1 cellular context compared by ENCODE assay signal in the genomic region with DNA sequence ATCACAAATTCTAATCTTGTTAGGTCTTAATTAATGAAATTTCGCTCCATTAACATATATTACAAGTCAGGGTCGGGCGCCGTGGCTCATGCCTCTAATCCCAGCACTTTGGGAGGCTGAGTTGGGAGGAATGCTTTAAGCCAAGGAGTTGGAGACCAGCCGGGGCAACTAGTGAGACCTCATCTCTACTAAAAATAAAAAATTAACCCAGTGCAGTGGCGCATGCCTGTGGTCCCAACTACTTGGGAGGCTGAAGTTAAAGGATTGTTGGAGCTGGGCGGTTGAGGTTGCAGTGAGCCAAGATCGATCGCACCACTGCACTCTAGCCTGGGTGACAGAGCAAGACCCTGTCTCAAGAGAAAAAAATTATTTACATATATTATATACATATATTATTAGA.
TF ChIP-seq lines count a peak whose summit lies in the region.

No MANE protein-coding gene starts in this region.

TF ChIP-seq in GM12878, 131 proteins besides CTCF, POLR2A, EP300 and RAD21:
- TF ChIP-seq SRF (IDR thresholded peaks at IDR 0.05; ENCODE audit: low read depth in 2 of 2, low read length in 2 of 2) (no peak), SMC3 (IDR thresholded peaks at IDR 0.05; ENCODE audit: borderline replicate concordance, low read length) (no peak), USF1 (IDR thresholded peaks at IDR 0.05; ENCODE audit: borderline replicate concordance, extremely low read length, insufficient read depth, low read depth, low read length) (no peak), BRCA1 (IDR thresholded peaks at IDR 0.05; ENCODE audit: low read depth, low read length) (no peak), TCF12 (IDR thresholded peaks at IDR 0.05; ENCODE audit: low read depth, low read length) (no peak), SP1 (IDR thresholded peaks at IDR 0.05; ENCODE audit: low read depth, low read length) (no peak), USF2 (IDR thresholded peaks at IDR 0.05; ENCODE audit: borderline replicate concordance, low read depth, low read length) (no peak), MLLT1 (IDR thresholded peaks at IDR 0.05) (no peak)
- TF ChIP-seq, protein P1, sequence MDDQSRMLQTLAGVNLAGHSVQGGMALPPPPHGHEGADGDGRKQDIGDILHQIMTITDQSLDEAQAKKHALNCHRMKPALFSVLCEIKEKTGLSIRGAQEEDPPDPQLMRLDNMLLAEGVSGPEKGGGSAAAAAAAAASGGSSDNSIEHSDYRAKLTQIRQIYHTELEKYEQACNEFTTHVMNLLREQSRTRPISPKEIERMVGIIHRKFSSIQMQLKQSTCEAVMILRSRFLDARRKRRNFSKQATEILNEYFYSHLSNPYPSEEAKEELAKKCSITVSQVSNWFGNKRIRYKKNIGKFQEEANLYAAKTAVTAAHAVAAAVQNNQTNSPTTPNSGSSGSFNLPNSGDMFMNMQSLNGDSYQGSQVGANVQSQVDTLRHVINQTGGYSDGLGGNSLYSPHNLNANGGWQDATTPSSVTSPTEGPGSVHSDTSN (IDR thresholded peaks at IDR 0.05; ENCODE audit: insufficient replicate concordance, low read depth, low read length), result no peak
